ENCODE assay signal across 8 cellular contexts in genomic region chr1:20964540-20965484, GRCh38.
A peak's percentile ranks its signal among the peaks of the same experiment; 100 is the strongest.
DNase-seq lines count a peak whose midpoint lies in the region; ATAC-seq and TF ChIP-seq lines count a peak whose summit lies in the region.

No MANE protein-coding gene starts in this region.

- peak; percentile 31 for TF ChIP-seq CTCF in GM12873 (IDR thresholded peaks at IDR 0.05; ENCODE audit: insufficient read depth, low read depth, low read length, missing control alignments)
- peak; percentile 27 for TF ChIP-seq CTCF in MM.1S (IDR thresholded peaks at IDR 0.05; ENCODE audit: low read length)
- no peak for TF ChIP-seq CTCF in fibroblast of villous mesenchyme (IDR thresholded peaks at IDR 0.05; ENCODE audit: insufficient read depth, low read depth, low read length)

- H3K27me3 ChIP-seq in MM.1S (replicated peaks; ENCODE audit: insufficient read depth, low read length), result no peaks in the 10 kb centered on the region

- H2AFZ ChIP-seq in MM.1S (ENCODE audit: low read length), result no peak overlapping the region

- no peaks in the 10 kb centered on the region for H3K9me3 ChIP-seq in MM.1S (replicated peaks; ENCODE audit: insufficient read depth, low read length)

- H3K27ac ChIP-seq in MM.1S (ENCODE audit: low read length) (peak overlapping the region; percentile 45; the same call in 1 of the 2 replicates), substantia nigra (ENCODE audit: low read depth, low read length, poor library complexity, severe bottlenecking) (no peak overlapping the region)

- no peak overlapping the region for H3K9ac ChIP-seq in MM.1S (ENCODE audit: low read length)

- no peaks in the 10 kb centered on the region for H3K79me2 ChIP-seq in MM.1S (ENCODE audit: low read length)

- H3K4me1 ChIP-seq in MM.1S (ENCODE audit: low read length), result peaks cover 15% of the 10 kb centered on the region

- H3K4me3 ChIP-seq in MM.1S (ENCODE audit: low read length), result peak overlapping the region; percentile 19; the same call in 1 of the 2 replicates
- no peak overlapping the region for H3K4me3 ChIP-seq in fibroblast of villous mesenchyme (ENCODE audit: low read depth, low read length)

- no peaks in the 10 kb centered on the region for H3K9me2 ChIP-seq in MM.1S (replicated peaks; ENCODE audit: insufficient read depth, low read length)

- DNase-seq in MM.1S (peak; percentile 63), fibroblast of villous mesenchyme (ENCODE audit: low read depth) (peak; percentile 20), substantia nigra (lab: John Stamatoyannopoulos, UW) (no peak), glomerular visceral epithelial cell (ENCODE audit: extremely low spot score) (no peak), NCI-H2227 treated with DMSO at 0.1 percent for 48 hours (lab: John Stamatoyannopoulos, UW) (no peak), DMS 273 treated with DMSO at 0.1 percent for 48 hours (lab: John Stamatoyannopoulos, UW) (no peak)

- no peaks in the 10 kb centered on the region for H4K20me1 ChIP-seq in MM.1S (ENCODE audit: insufficient read depth, low read length)

- peak; percentile 64 for ATAC-seq in GM21717 (IDR thresholded peaks at IDR 0.05; ENCODE audit: unreplicated experiment)

- H3K36me3 ChIP-seq in MM.1S (replicated peaks; ENCODE audit: insufficient read depth, low read length), result no peaks in the 10 kb centered on the region

- H3F3A ChIP-seq in MM.1S (ENCODE audit: insufficient read depth, low read length), result peaks cover 15% of the 10 kb centered on the region

- H3K4me2 ChIP-seq in MM.1S (ENCODE audit: low read depth, low read length), result peak overlapping the region; percentile 53

Comparison
In these comparisons a context has a peak if more than half of its experiments do, and no peak if none do; other contexts are left out.
1. DNase-seq: peak in MM.1S (single experiment) and fibroblast of villous mesenchyme (single experiment); none in substantia nigra (0 of 49), glomerular visceral epithelial cell (single experiment), NCI-H2227 treated with DMSO at 0.1 percent for 48 hours (single experiment) and DMS 273 treated with DMSO at 0.1 percent for 48 hours (single experiment).